9 cellular contexts compared by ENCODE assay signal in genomic region chr15:68114356-68114755, GRCh38.
DNase-seq lines count a peak whose midpoint lies in the region; ATAC-seq, FAIRE-seq and TF ChIP-seq lines count a peak whose summit lies in the region.
"Had no signal": no experiment of that assay in that cellular context is flagged by ENCODE, and none has a peak within 500 bp of the region (broad histone marks: within the 10 kb centered on the region; RNA-seq: fewer than 3 reads in every experiment).

No MANE protein-coding gene starts in this region.

- TF ChIP-seq CTCF in OCI-LY7 (conservative IDR thresholded peaks at IDR 0.05; ENCODE audit: low read length): no peak
- TF ChIP-seq CTCF in epithelial cell of esophagus (IDR thresholded peaks at IDR 0.05; ENCODE audit: insufficient read depth, low read depth, low read length, missing control alignments): no peak
- no peak for TF ChIP-seq CTCF in pancreas (IDR thresholded peaks at IDR 0.05)
- no peak for TF ChIP-seq CTCF in progenitor cell of endocrine pancreas (IDR thresholded peaks at IDR 0.05; ENCODE audit: unreplicated experiment)

- POLR2A ChIA-PET in OCI-LY7 (lab: Charles Lee): interaction anchor here (1.0 kb wide), 1 partner anchor 8 kb away, joined by 4 read pairs; no protein-coding TSS in a partner anchor

- ATAC-seq in pancreas: peak; percentile 56 to 82 (median 72)

- H3K36me3 ChIP-seq in OCI-LY7 (ENCODE audit: insufficient read depth, low read length) (peaks cover 31% of the 10 kb centered on the region), pancreas (no peaks in the 10 kb centered on the region)

- BruUV-seq in OCI-LY7 (replicated peaks; lab: Mats Ljungman, UMichigan): no TSS peak

- peak; percentile 79 for FAIRE-seq in pancreas (lab: Jason Lieb, UNC)

- H3K4me1 ChIP-seq in OCI-LY7 (ENCODE audit: insufficient read depth, low read length, poor library complexity, severe bottlenecking) (peaks cover 24% of the 10 kb centered on the region), pancreas (peaks cover 19 to 37% (median 22%) of the 10 kb centered on the region in 3 donors)

- H3K27ac ChIP-seq in OCI-LY7 (ENCODE audit: low read depth, low read length, poor library complexity, severe bottlenecking) (no peak overlapping the region), pancreas (peak overlapping the region in 2 of 4 donors; percentile 51 to 53)

- intact Hi-C loops in OCI-LY7 (cut with micrococcal nuclease; ENCODE audit: unreplicated experiment) (no loop called here), pancreas (cut with DNase I) (no loop called here)

- WGBS in pancreas, 2 donors: 0% methylated on average over 1 of the region's 1 CpG

- peaks cover 23% of the 10 kb centered on the region for H3K36me3 Mint-ChIP-seq in progenitor cell of endocrine pancreas (ENCODE audit: insufficient read depth)

- H3K27me3 ChIP-seq in pancreas: no peaks in the 10 kb centered on the region

- H3K4me3 Mint-ChIP-seq in progenitor cell of endocrine pancreas (ENCODE audit: low read depth): no peak overlapping the region
- H3K4me3 Mint-ChIP-seq: H9 had no signal

- CTCF ChIA-PET in OCI-LY7 (lab: Charles Lee; ENCODE audit: unreplicated experiment): no interaction called here

- H3K9me3 ChIP-seq in OCI-LY7 (ENCODE audit: low read length) (peaks cover 4% of the 10 kb centered on the region; the same call in 1 of the 2 replicates), pancreas (no peaks in the 10 kb centered on the region)

- H3K4me2 ChIP-seq in OCI-LY7 (ENCODE audit: low read length): peak overlapping the region; percentile 84

- no peaks in the 10 kb centered on the region for H3K9me2 ChIP-seq in OCI-LY7 (ENCODE audit: insufficient read depth, low read length)

- H3K27ac Mint-ChIP-seq in progenitor cell of endocrine pancreas: no peak overlapping the region
- H3K27ac Mint-ChIP-seq: H9 had no signal

- no peak overlapping the region for H2AFZ ChIP-seq in OCI-LY7 (ENCODE audit: low read length)

- H3K79me2 ChIP-seq in OCI-LY7 (ENCODE audit: insufficient read depth, low read depth, low read length): peaks cover 82% of the 10 kb centered on the region

- H4K20me1 ChIP-seq in OCI-LY7 (ENCODE audit: insufficient read depth, low read length): 0 out of 2 replicates have a peak, but pooled peaks cover 4% of the 10 kb centered on the region

- peaks cover 20% of the 10 kb centered on the region for H3K9me3 Mint-ChIP-seq in progenitor cell of endocrine pancreas (ENCODE audit: low read depth)
- H3K9me3 Mint-ChIP-seq: H9 had no signal

- peaks cover 22% of the 10 kb centered on the region for H3K4me1 Mint-ChIP-seq in progenitor cell of endocrine pancreas (ENCODE audit: low read depth)
- H3K4me1 Mint-ChIP-seq: H9 had no signal

- H3K27me3 Mint-ChIP-seq in progenitor cell of endocrine pancreas: no peaks in the 10 kb centered on the region

- DNase-seq in EL: peak; percentile 33
- no peak for DNase-seq in OCI-LY7 (ENCODE audit: low spot score)
- DNase-seq in epithelial cell of esophagus (ENCODE audit: low read depth): no peak
- DNase-seq in pancreas: no peak
- DNase-seq in NCI-H446 treated with DMSO at 0.1 percent for 48 hours (lab: John Stamatoyannopoulos, UW): no peak
- DNase-seq in GOT3 (lab: John Stamatoyannopoulos, UW): no peak
- no peak for DNase-seq in progenitor cell of endocrine pancreas (ENCODE audit: low spot score, unreplicated experiment)
- DNase-seq in stimulated activated naive CD4-positive, alpha-beta T cell treated with Interleukin-2 at 50 U/mL for 16 hours (lab: John Stamatoyannopoulos, UW): no peak
- DNase-seq: H9 had no signal

- H3K4me3 ChIP-seq in OCI-LY7 (ENCODE audit: low read depth, low read length, poor library complexity, severe bottlenecking) (peak overlapping the region; percentile 59), epithelial cell of esophagus (ENCODE audit: low read length) (peak overlapping the region; percentile 20), pancreas (peak overlapping the region in 2 of 4 donors; percentile 12 to 31)
